In genomic region chr10:44312401-44312800, GRCh38 we compare ENCODE assay signal across 26 cellular contexts.
DNase-seq lines count a peak whose midpoint lies in the region; ATAC-seq and TF ChIP-seq lines count a peak whose summit lies in the region.
"Had no signal": no experiment of that assay in that cellular context is flagged by ENCODE, and none has a peak within 500 bp of the region (broad histone marks: within the 10 kb centered on the region; RNA-seq: fewer than 3 reads in every experiment).

No MANE protein-coding gene starts in this region.

- H3K9ac ChIP-seq in parathyroid adenoma = no peak overlapping the region

- H3K9me3 ChIP-seq in parathyroid adenoma (ENCODE audit: control insufficient read depth, low read length) = no peaks in the 10 kb centered on the region
- H3K9me3 ChIP-seq: ascending aorta, gastroesophageal sphincter, Peyer's patch, uterus had no signal

- ATAC-seq in GM21529 (IDR thresholded peaks at IDR 0.05; ENCODE audit: unreplicated experiment) = peak; percentile 25
- ATAC-seq in HG03432 (IDR thresholded peaks at IDR 0.05; ENCODE audit: unreplicated experiment) = peak; percentile 38
- no peak for ATAC-seq in HG03175 (IDR thresholded peaks at IDR 0.05; ENCODE audit: unreplicated experiment)
- no peak for ATAC-seq in HG03439 (IDR thresholded peaks at IDR 0.05; ENCODE audit: unreplicated experiment)
- ATAC-seq: activated CD4-positive, alpha-beta T cell treated with anti-CD3 and anti-CD28 coated beads for 36 hours; CD8-positive, alpha-beta T cell; gastroesophageal sphincter; left cardiac atrium; naive thymus-derived CD8-positive, alpha-beta T cell; stimulated activated naive CD8-positive, alpha-beta T cell treated with anti-CD3 and anti-CD28 coated beads, Interleukin-15, Interleukin-2, amounts not matched to agents 100 U/mL and 50 U/mL, for 24 hours had no signal

- H3K27ac ChIP-seq in parathyroid adenoma = no peak overlapping the region
- H3K27ac ChIP-seq: ascending aorta, gastroesophageal sphincter, Peyer's patch, uterus had no signal

- peak overlapping the region; percentile 26 for H2AFZ ChIP-seq in parathyroid adenoma

- H3K4me2 ChIP-seq in parathyroid adenoma (ENCODE audit: low read length) = no peak overlapping the region

- no peaks in the 10 kb centered on the region for H3K36me3 ChIP-seq in parathyroid adenoma (ENCODE audit: control insufficient read depth, insufficient read depth, low read length)
- H3K36me3 ChIP-seq: ascending aorta, gastroesophageal sphincter, Peyer's patch, uterus had no signal

- no peaks in the 10 kb centered on the region for H3K27me3 ChIP-seq in parathyroid adenoma (ENCODE audit: control insufficient read depth, insufficient read depth, low read length)
- H3K27me3 ChIP-seq: ascending aorta, gastroesophageal sphincter, Peyer's patch, uterus had no signal

- H3K4me3 ChIP-seq in parathyroid adenoma (ENCODE audit: low read depth, low read length) = no peak overlapping the region
- H3K4me3 ChIP-seq: ascending aorta, gastroesophageal sphincter, Peyer's patch, uterus had no signal

- DNase-seq in ELF-1 (ENCODE audit: low read depth, low spot score) (peak; percentile 36), NOMO-1 treated with dmso at 0.1 percent for 144 hours (lab: John Stamatoyannopoulos, UW; ENCODE audit: unreplicated experiment) (no peak)
- no peak for DNase-seq in stimulated activated CD4-positive, alpha-beta T cell treated with anti-CD3 and anti-CD28 coated beads, Interleukin-12 subunit alpha, Interleukin-12 subunit beta, amount 100 ng/mL, for 4 hours
- DNase-seq: activated CD4-positive, alpha-beta T cell treated with anti-CD3 and anti-CD28 coated beads for 36 hours; activated gamma-delta T cell; activated naive CD8-positive, alpha-beta T cell treated with anti-CD3 and anti-CD28 coated beads, Interleukin-2, amount 10 ng/mL, durations not matched to agents 7 days and 5 days; activated T-cell treated with anti-CD3 and anti-CD28 coated beads, Interleukin-2, amount 50 U/mL, for 1 hour; AML-193; CD8-positive, alpha-beta T cell; effector CD8-positive, alpha-beta T cell; left cardiac atrium; naive thymus-derived CD8-positive, alpha-beta T cell; NCI-H146; NCI-H2107; NCI-H345; Peyer's patch; SHP77; stimulated activated naive CD8-positive, alpha-beta T cell treated with anti-CD3 and anti-CD28 coated beads, Interleukin-15, Interleukin-2, amounts not matched to agents 100 U/mL and 50 U/mL, for 24 hours; uterus had no signal

- no peaks in the 10 kb centered on the region for H3K79me2 ChIP-seq in parathyroid adenoma

- peaks cover 41% of the 10 kb centered on the region for H3K4me1 ChIP-seq in parathyroid adenoma

- TF ChIP-seq CTCF in parathyroid adenoma (IDR thresholded peaks at IDR 0.05) = no peak

Comparison
In these comparisons a context has a peak if more than half of its experiments do, and no peak if none do; other contexts are left out.
1. ATAC-seq: peak in GM21529 (single experiment) and HG03432 (single experiment); none in HG03175 (single experiment) and HG03439 (single experiment).